ENCODE assay signal across 19 cellular contexts in the genomic region with DNA sequence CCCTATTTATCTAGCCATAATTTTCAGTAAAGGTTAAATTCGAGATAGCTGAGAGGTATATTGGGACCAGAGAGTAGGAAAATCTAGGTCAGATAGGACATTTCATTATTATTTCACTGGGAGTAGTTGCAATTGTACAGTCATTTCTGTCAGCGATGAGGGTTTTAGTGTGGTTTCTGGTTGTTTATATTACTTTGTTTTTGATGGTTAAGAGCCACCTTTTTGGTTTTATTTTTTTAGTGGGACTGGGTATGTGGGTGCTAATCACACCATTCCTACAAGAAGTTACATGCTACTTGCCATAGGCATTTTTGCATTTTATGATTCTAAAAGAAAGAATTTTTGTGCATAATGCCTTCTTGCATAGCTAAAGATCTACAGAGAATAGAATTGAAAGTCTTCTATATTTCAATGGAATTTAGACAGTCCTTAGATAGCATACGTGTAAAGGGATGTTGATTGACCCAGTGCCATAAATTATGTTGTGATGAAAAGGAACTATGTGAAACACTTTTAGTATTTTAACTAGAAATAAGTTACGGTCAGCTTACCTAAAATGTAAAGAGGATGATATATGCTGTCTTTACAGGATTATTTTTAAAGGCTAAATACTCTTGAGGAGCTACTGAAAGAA.
DNase-seq lines count a peak whose midpoint lies in the region; ATAC-seq lines count a peak whose summit lies in the region.
"Had no signal": no experiment of that assay in that cellular context is flagged by ENCODE, and none has a peak within 500 bp of the region (broad histone marks: within the 10 kb centered on the region; RNA-seq: fewer than 3 reads in every experiment).

No MANE protein-coding gene starts in this region.

- no CpG with 5 or more reads among the region's 4 CpGs for whole genome bisulfite sequencing in trophoblast cell (ENCODE audit: extremely low coverage, insufficient coverage, insufficient read length)

- no peak overlapping the region for H2BK5ac ChIP-seq in trophoblast cell (ENCODE audit: low read depth, low read length, poor library complexity)

- no peak overlapping the region for H4K12ac ChIP-seq in trophoblast cell (ENCODE audit: low read depth, low read length)

- no peaks in the 10 kb centered on the region for H3K79me1 ChIP-seq in trophoblast cell (ENCODE audit: low read length)

- H3K23ac ChIP-seq in trophoblast cell (ENCODE audit: low read length): no peak overlapping the region

- no peaks in the 10 kb centered on the region for H3K4me1 ChIP-seq in trophoblast cell (ENCODE audit: control insufficient read depth in 1 of 2, insufficient read depth in 2 of 2, low read length in 2 of 2)
- H3K4me1 ChIP-seq: pancreas, Peyer's patch had no signal

- H3K4me1 Mint-ChIP-seq in activated naive CD4-positive, alpha-beta T cell treated with anti-CD3 and anti-CD28 coated beads for 36 hours (ENCODE audit: low read depth): peaks cover 17% of the 10 kb centered on the region
- H3K4me1 Mint-ChIP-seq in activated naive CD8-positive, alpha-beta T cell treated with anti-CD3 and anti-CD28 coated beads, Interleukin-2, amount 50 U/mL, for 24 hours: peaks cover 19% of the 10 kb centered on the region
- H3K4me1 Mint-ChIP-seq in stimulated activated memory B cell treated with anti-CD40 and anti-IgM and Interleukin-4, amounts not matched to agents 10 μg/mL and 1 μg/mL and 100 μg/mL, for 72 hours: peaks cover 15% of the 10 kb centered on the region

- H3K27me3 Mint-ChIP-seq in activated naive CD4-positive, alpha-beta T cell treated with anti-CD3 and anti-CD28 coated beads for 36 hours (ENCODE audit: low read depth): no peaks in the 10 kb centered on the region
- no peaks in the 10 kb centered on the region for H3K27me3 Mint-ChIP-seq in activated naive CD8-positive, alpha-beta T cell treated with anti-CD3 and anti-CD28 coated beads, Interleukin-2, amount 50 U/mL, for 24 hours
- H3K27me3 Mint-ChIP-seq in stimulated activated memory B cell treated with anti-CD40 and anti-IgM and Interleukin-4, amounts not matched to agents 10 μg/mL and 1 μg/mL and 100 μg/mL, for 72 hours: no peaks in the 10 kb centered on the region

- no peak overlapping the region for H2BK120ac ChIP-seq in trophoblast cell (ENCODE audit: insufficient read depth, low read length, poor library complexity)

- H3K9me3 ChIP-seq in trophoblast cell (ENCODE audit: insufficient read depth, low read depth, low read length): no peaks in the 10 kb centered on the region
- H3K9me3 ChIP-seq: A549, pancreas, Peyer's patch had no signal

- H4K91ac ChIP-seq in trophoblast cell (ENCODE audit: low read depth, low read length): no peak overlapping the region

- no peak overlapping the region for H3K27ac Mint-ChIP-seq in activated naive CD4-positive, alpha-beta T cell treated with anti-CD3 and anti-CD28 coated beads for 36 hours
- H3K27ac Mint-ChIP-seq in activated naive CD8-positive, alpha-beta T cell treated with anti-CD3 and anti-CD28 coated beads, Interleukin-2, amount 50 U/mL, for 24 hours: no peak overlapping the region
- H3K27ac Mint-ChIP-seq in stimulated activated memory B cell treated with anti-CD40 and anti-IgM and Interleukin-4, amounts not matched to agents 10 μg/mL and 1 μg/mL and 100 μg/mL, for 72 hours: peak overlapping the region; percentile 35

- H2BK12ac ChIP-seq in trophoblast cell (ENCODE audit: low read length): no peak overlapping the region

- H3K27ac ChIP-seq in trophoblast cell (ENCODE audit: low read depth, low read length): no peak overlapping the region
- H3K27ac ChIP-seq: A549, C4-2B, cardiac muscle cell, GM23248, pancreas, Peyer's patch, WERI-Rb-1 had no signal

- no peaks in the 10 kb centered on the region for H3K27me3 ChIP-seq in trophoblast cell (ENCODE audit: insufficient read depth, low read length)
- H3K27me3 ChIP-seq: cardiac muscle cell, pancreas, Peyer's patch had no signal

- peaks cover 7 to 8% of the 10 kb centered on the region in 2 experiments for H3K36me3 ChIP-seq in trophoblast cell (ENCODE audit: control insufficient read depth in 1 of 2, insufficient read depth in 2 of 2, low read length in 2 of 2)

- H3K36me3 Mint-ChIP-seq in activated naive CD4-positive, alpha-beta T cell treated with anti-CD3 and anti-CD28 coated beads for 36 hours (ENCODE audit: low read depth): peaks cover 37% of the 10 kb centered on the region
- H3K36me3 Mint-ChIP-seq in activated naive CD8-positive, alpha-beta T cell treated with anti-CD3 and anti-CD28 coated beads, Interleukin-2, amount 50 U/mL, for 24 hours (ENCODE audit: low read depth): peaks cover 53% of the 10 kb centered on the region
- H3K36me3 Mint-ChIP-seq in stimulated activated memory B cell treated with anti-CD40 and anti-IgM and Interleukin-4, amounts not matched to agents 10 μg/mL and 1 μg/mL and 100 μg/mL, for 72 hours: peaks cover 67% of the 10 kb centered on the region

- no peak overlapping the region for H3K9ac ChIP-seq in trophoblast cell (ENCODE audit: low read length)
- H3K9ac ChIP-seq: GM23248 had no signal

- H3K4ac ChIP-seq in trophoblast cell (ENCODE audit: low read depth, low read length): no peak overlapping the region

- intact Hi-C loops in activated naive CD4-positive, alpha-beta T cell treated with anti-CD3 and anti-CD28 coated beads for 36 hours (cut with micrococcal nuclease): no loop called here

- no peak overlapping the region for H3K14ac ChIP-seq in trophoblast cell (ENCODE audit: low read length)

- H3K4me2 ChIP-seq in trophoblast cell (ENCODE audit: low read length): no peak overlapping the region
- H3K4me2 ChIP-seq: A549 had no signal

- H3K4me3 Mint-ChIP-seq in activated naive CD4-positive, alpha-beta T cell treated with anti-CD3 and anti-CD28 coated beads for 36 hours: no peak overlapping the region
- H3K4me3 Mint-ChIP-seq in activated naive CD8-positive, alpha-beta T cell treated with anti-CD3 and anti-CD28 coated beads, Interleukin-2, amount 50 U/mL, for 24 hours: no peak overlapping the region
- H3K4me3 Mint-ChIP-seq in stimulated activated memory B cell treated with anti-CD40 and anti-IgM and Interleukin-4, amounts not matched to agents 10 μg/mL and 1 μg/mL and 100 μg/mL, for 72 hours: no peak overlapping the region

- no peaks in the 10 kb centered on the region for H3K79me2 ChIP-seq in trophoblast cell (ENCODE audit: control insufficient read depth, insufficient read depth, low read length, poor library complexity)

- no peaks in the 10 kb centered on the region for H3K9me3 Mint-ChIP-seq in activated naive CD4-positive, alpha-beta T cell treated with anti-CD3 and anti-CD28 coated beads for 36 hours
- no peaks in the 10 kb centered on the region for H3K9me3 Mint-ChIP-seq in activated naive CD8-positive, alpha-beta T cell treated with anti-CD3 and anti-CD28 coated beads, Interleukin-2, amount 50 U/mL, for 24 hours
- no peaks in the 10 kb centered on the region for H3K9me3 Mint-ChIP-seq in stimulated activated memory B cell treated with anti-CD40 and anti-IgM and Interleukin-4, amounts not matched to agents 10 μg/mL and 1 μg/mL and 100 μg/mL, for 72 hours

- no peak overlapping the region for H4K8ac ChIP-seq in trophoblast cell (ENCODE audit: low read depth, low read length)

- no peak overlapping the region for H3K18ac ChIP-seq in trophoblast cell (ENCODE audit: low read length)

- H2AK5ac ChIP-seq in trophoblast cell (ENCODE audit: low read length): no peak overlapping the region

- H2AFZ ChIP-seq in trophoblast cell (ENCODE audit: insufficient read depth, low read length, poor library complexity): no peak overlapping the region
- H2AFZ ChIP-seq: GM23248 had no signal

- CTCF ChIA-PET in activated naive CD4-positive, alpha-beta T cell treated with anti-CD3 and anti-CD28 coated beads for 36 hours (lab: Charles Lee): interaction anchor here (0.6 to 3.0 kb wide), 3 partner anchors 219 to 1581 kb away, joined by 3 to 11 read pairs (median 3); no protein-coding TSS in a partner anchor

- ATAC-seq in HG02763 (IDR thresholded peaks at IDR 0.05; ENCODE audit: unreplicated experiment): peak; percentile 44
- ATAC-seq in activated naive CD8-positive, alpha-beta T cell treated with anti-CD3 and anti-CD28 coated beads, Interleukin-2, amount 50 U/mL, for 24 hours: peak; percentile 54
- ATAC-seq in stimulated activated memory B cell treated with anti-CD40 and anti-IgM and Interleukin-4, amounts not matched to agents 10 μg/mL and 1 μg/mL and 100 μg/mL, for 72 hours: no peak
- no peak for ATAC-seq in GM19455 (IDR thresholded peaks at IDR 0.05; ENCODE audit: unreplicated experiment)
- ATAC-seq: A549, left ventricle myocardium superior, pancreas had no signal

- H3K4me3 ChIP-seq in trophoblast cell (ENCODE audit: low read depth, low read length): no peak overlapping the region
- H3K4me3 ChIP-seq: A549, cardiac muscle cell, GM23248, pancreas, Peyer's patch had no signal

- DNase-seq in activated naive CD4-positive, alpha-beta T cell treated with anti-CD3 and anti-CD28 coated beads for 36 hours: peak; percentile 5
- DNase-seq in activated naive CD4-positive, alpha-beta T cell (lab: John Stamatoyannopoulos, UW): no peak
- no peak for DNase-seq in activated naive CD8-positive, alpha-beta T cell treated with anti-CD3 and anti-CD28 coated beads, Interleukin-2, amount 50 U/mL, for 24 hours
- no peak for DNase-seq in trophoblast cell
- DNase-seq in DMS79 (lab: John Stamatoyannopoulos, UW): no peak
- DNase-seq: activated naive CD4-positive, alpha-beta T cell treated with Interleukin-2 at 50 U/mL for 16 hours; effector CD8-positive, alpha-beta T cell; GM23248; left ventricle myocardium superior; NCI-H2081 treated with DMSO at 0.1 percent for 48 hours; pancreas; Peyer's patch; WERI-Rb-1 had no signal

Comparison
In these comparisons a context has a peak if more than half of its experiments do, and no peak if none do; other contexts are left out.
1. ATAC-seq: peak in HG02763 (single experiment) and activated naive CD8-positive, alpha-beta T cell treated with anti-CD3 and anti-CD28 coated beads, Interleukin-2, amount 50 U/mL, for 24 hours (single experiment); none in stimulated activated memory B cell treated with anti-CD40 and anti-IgM and Interleukin-4, amounts not matched to agents 10 μg/mL and 1 μg/mL and 100 μg/mL, for 72 hours (single experiment) and GM19455 (single experiment).